Comparison of ENCODE assay signal across 8 cellular contexts in genomic region chr10:11163990-11164805, GRCh38.
DNase-seq lines count a peak whose midpoint lies in the region; ATAC-seq and TF ChIP-seq lines count a peak whose summit lies in the region.

No MANE protein-coding gene starts in this region.

- H3K9me2 ChIP-seq in DOHH2 (replicated peaks; ENCODE audit: control insufficient read depth, low read length) = no peaks in the 10 kb centered on the region

- H3K4me2 ChIP-seq in DOHH2 (ENCODE audit: low read length) = peak overlapping the region; percentile 93

- TF ChIP-seq CTCF in DOHH2 (IDR thresholded peaks at IDR 0.05; ENCODE audit: low read depth, low read length, poor library complexity, severe bottlenecking) (no peak), foreskin fibroblast (IDR thresholded peaks at IDR 0.05; ENCODE audit: low read depth, low read length) (no peak), prostate gland (IDR thresholded peaks at IDR 0.05) (no peak)

- H3K4me3 ChIP-seq in DOHH2 (ENCODE audit: low read length) (peak overlapping the region; percentile 73), foreskin fibroblast (ENCODE audit: low read depth in 1 of 2, low read length in 2 of 2) (peak overlapping the region; percentile 65 to 88), prostate gland (peak overlapping the region; percentile 47 to 56)

- H3K27ac ChIP-seq in DOHH2 (ENCODE audit: low read depth, low read length) (no peak overlapping the region), prostate gland (peak overlapping the region; percentile 23 to 30)

- no peaks in the 10 kb centered on the region for H3K9me3 ChIP-seq in DOHH2 (ENCODE audit: control insufficient read depth, insufficient read depth, low read length)
- no peaks in the 10 kb centered on the region for H3K9me3 ChIP-seq in prostate gland

- H3K4me1 ChIP-seq in DOHH2 (ENCODE audit: control insufficient read depth, low read length) = peaks cover 52% of the 10 kb centered on the region
- no peaks in the 10 kb centered on the region for H3K4me1 ChIP-seq in prostate gland (replicated peaks)

- H3K36me3 ChIP-seq in DOHH2 (ENCODE audit: control insufficient read depth, low read length) = no peaks in the 10 kb centered on the region
- no peaks in the 10 kb centered on the region for H3K36me3 ChIP-seq in prostate gland

- H3K27me3 ChIP-seq in DOHH2 (ENCODE audit: control insufficient read depth, low read length) (peaks cover 89% of the 10 kb centered on the region), prostate gland (replicated peaks; ENCODE audit: insufficient read depth) (no peaks in the 10 kb centered on the region)

- no peak for TF ChIP-seq POLR2A in prostate gland (IDR thresholded peaks at IDR 0.05)

- peaks cover 3% of the 10 kb centered on the region; the same call in 1 of the 2 replicates for H3F3A ChIP-seq in DOHH2 (ENCODE audit: control insufficient read depth, insufficient read depth)

- intact Hi-C loops in prostate gland (cut with DNase I) = loop anchor here (10.0 kb wide), 1 partner anchor 119 kb away; no protein-coding TSS in a partner anchor

- ATAC-seq in HG02642 (IDR thresholded peaks at IDR 0.05; ENCODE audit: poor library complexity, unreplicated experiment) = no peak
- no peak for ATAC-seq in GM21737 (IDR thresholded peaks at IDR 0.05; ENCODE audit: unreplicated experiment)

- peak; percentile 32 for DNase-seq in RPMI8226
- DNase-seq in foreskin fibroblast = peak in 1 of 2 donors; percentile 52
- no peak for DNase-seq in prostate gland (ENCODE audit: low spot score)
- no peak for DNase-seq in NCI-H774 (lab: John Stamatoyannopoulos, UW)
- DNase-seq in AML-193 (lab: John Stamatoyannopoulos, UW) = no peak

- no peaks in the 10 kb centered on the region for H3K79me2 ChIP-seq in DOHH2 (ENCODE audit: control insufficient read depth, low read length)

- H4K20me1 ChIP-seq in DOHH2 (ENCODE audit: control insufficient read depth, insufficient read depth, low read depth, low read length) = no peaks in the 10 kb centered on the region

- WGBS in prostate gland = 40% methylated on average over 11 of the region's 11 CpGs
